Comparison of ENCODE assay signal across 22 cellular contexts in the genomic region with DNA sequence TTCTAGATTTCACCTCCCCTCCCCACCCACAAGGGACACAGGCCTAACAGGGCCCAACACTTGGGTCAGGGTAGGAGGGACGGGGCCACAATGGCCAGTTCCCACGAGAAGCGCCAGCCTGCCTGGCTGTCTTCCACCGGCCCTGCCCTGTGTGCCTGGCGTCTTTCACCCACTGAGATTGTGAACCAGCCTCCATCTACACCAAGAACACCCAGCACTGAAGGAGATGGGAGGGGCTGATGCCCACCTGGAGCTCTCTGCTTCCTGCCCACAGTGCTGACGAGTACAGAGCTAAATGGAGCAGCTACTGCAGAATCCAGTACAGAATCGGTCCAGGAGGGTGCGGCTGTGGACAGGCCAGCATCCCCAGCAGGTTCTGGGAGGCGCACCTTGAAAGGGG. TPM values are rescaled to one million over a fixed set of nuclear protein-coding genes. Genes with fewer than 3 reads are reported as not detected.
"Had no signal": no experiment of that assay in that cellular context is flagged by ENCODE, and none has a peak within 500 bp of the region (broad histone marks: within the 10 kb centered on the region; RNA-seq: fewer than 3 reads in every experiment).

No MANE protein-coding gene starts in this region.

- H3K27me3 ChIP-seq: hepatocyte, thyroid gland had no signal

- H3K27ac Mint-ChIP-seq: nephron progenitor cell, type B pancreatic cell had no signal

- H3K4me1 ChIP-seq: psoas muscle had no signal

- H3K9me3 ChIP-seq: gastrocnemius medialis, neutrophil, psoas muscle, sigmoid colon, stomach, thyroid gland had no signal

- H3K9me3 Mint-ChIP-seq: naive thymus-derived CD4-positive, alpha-beta T cell; nephron progenitor cell; type B pancreatic cell had no signal

- H3K36me3 Mint-ChIP-seq: type B pancreatic cell had no signal

- H3K4me3 Mint-ChIP-seq: naive thymus-derived CD4-positive, alpha-beta T cell; nephron progenitor cell; type B pancreatic cell had no signal

- H3K4me3 ChIP-seq: gastrocnemius medialis, hepatocyte, lung, psoas muscle, sigmoid colon, skin epidermis, stomach, thyroid gland had no signal

- ATAC-seq: esophagus mucosa; gastrocnemius medialis; left colon; left ventricle myocardium superior; naive thymus-derived CD4-positive, alpha-beta T cell; psoas muscle had no signal

- DNase-seq: effector memory CD4-positive, alpha-beta T cell; gastrocnemius medialis; left colon; left ventricle myocardium superior; mesendoderm; naive thymus-derived CD4-positive, alpha-beta T cell; nephron progenitor cell; sigmoid colon; stimulated activated CD4-positive, alpha-beta T cell treated with anti-CD3 and anti-CD28 coated beads, Interleukin-2, amount 100 ng/mL, for 24 hours; stimulated activated CD4-positive, alpha-beta T cell treated with anti-CD3 and anti-CD28 coated beads, Interleukin-4, amount 100 ng/mL, for 4 hours; stimulated activated naive CD4-positive, alpha-beta T cell; stomach; substantia nigra; thyroid gland had no signal

- H3K27ac ChIP-seq: gastrocnemius medialis, neutrophil, psoas muscle, sigmoid colon, skin epidermis, stomach, thyroid gland had no signal

RNA-seq across cellular contexts. Expression of gene ASIC3, which starts 2.4 kb away (rescaled TPM):
- polyA plus RNA-seq: naive thymus-derived CD4-positive, alpha-beta T cell had no signal

RNA-seq across cellular contexts. Expression of gene ATG9B, which starts 21.7 kb away (rescaled TPM):
- total RNA-seq: left ventricle myocardium superior, osteoblast, psoas muscle, sigmoid colon had no signal
